ENCODE assay signal across 8 cellular contexts in genomic region chrX:149871940-149872339, GRCh38. TPM values are rescaled to one million over a fixed set of nuclear protein-coding genes. Genes with fewer than 3 reads are reported as not detected.
DNase-seq lines count a peak whose midpoint lies in the region; ATAC-seq and TF ChIP-seq lines count a peak whose summit lies in the region.

No MANE protein-coding gene starts in this region.

- H3K27me3 ChIP-seq in spleen (replicated peaks in 1 of 7): peaks cover 0 to 5% (median 0%) of the 10 kb centered on the region in 7 donors

- DNase-seq in UCSD-AML1 (lab: John Stamatoyannopoulos, UW; ENCODE audit: unreplicated experiment) (peak; percentile 51), spleen (peak; percentile 76), hypothalamus (lab: John Stamatoyannopoulos, UW) (no peak), head of caudate nucleus (no peak)
- DNase-seq in central memory CD4-positive, alpha-beta T cell: peak; percentile 35

- no peak for TF ChIP-seq POLR2A in spleen (IDR thresholded peaks at IDR 0.05)

- H3K9me3 ChIP-seq in spleen: no peaks in the 10 kb centered on the region

- WGBS in spleen, 5 donors: 22 to 44% (median 34%) methylated on average over 3 of the region's 3 CpGs; no CpG with 5 or more reads in 1 of the 5 donors

- ATAC-seq in GM18873 (IDR thresholded peaks at IDR 0.05; ENCODE audit: low FRiP score, unreplicated experiment) (peak; percentile 84), HG03280 (IDR thresholded peaks at IDR 0.05; ENCODE audit: unreplicated experiment) (peak; percentile 87)

- 0 out of 2 replicates have a peak, but pooled peaks have one; percentile 22 for TF ChIP-seq CTCF in 22Rv1 (IDR thresholded peaks at IDR 0.05)
- TF ChIP-seq CTCF in spleen (IDR thresholded peaks at IDR 0.05 in 8 of 11, conservative IDR thresholded peaks at IDR 0.05 in 3 of 11): peak in 7 of 11 experiments; percentile 27 to 47 (median 34)

- intact Hi-C loops in spleen (cut with DNase I; ENCODE audit: low total_unique reads) (no loop called here), head of caudate nucleus (cut with DNase I) (no loop called here)

- no peaks in the 10 kb centered on the region for H3K4me1 ChIP-seq in spleen

- H3K27ac ChIP-seq in 22Rv1: no peak overlapping the region
- H3K27ac ChIP-seq in spleen: no peak overlapping the region

- no peaks in the 10 kb centered on the region for H3K36me3 ChIP-seq in spleen

- H3K4me3 ChIP-seq in spleen: no peak overlapping the region

RNA-seq across cellular contexts. Expression of gene MAGEA8, which starts 9.0 kb away (rescaled TPM):
- total RNA-seq in spleen: not detected
- not detected for polyA plus RNA-seq in spleen

RNA-seq across cellular contexts. Expression of gene HSFX4, which starts 57.4 kb away (rescaled TPM):
- not detected for total RNA-seq in spleen
- not detected for polyA plus RNA-seq in spleen

Comparison
In these comparisons a context has a peak if more than half of its experiments do, and no peak if none do; other contexts are left out.
1. DNase-seq: peak in UCSD-AML1 (single experiment), central memory CD4-positive, alpha-beta T cell (single experiment) and spleen (single experiment); none in hypothalamus (0 of 51) and head of caudate nucleus (0 of 42).